ENCODE assay signal across 8 cellular contexts in genomic region chr11:82906236-82906635, GRCh38. TPM values are rescaled to one million over a fixed set of nuclear protein-coding genes. Genes with fewer than 3 reads are reported as not detected.
A peak's percentile ranks its signal among the peaks of the same experiment; 100 is the strongest.
DNase-seq lines count a peak whose midpoint lies in the region; ATAC-seq and TF ChIP-seq lines count a peak whose summit lies in the region.

No MANE protein-coding gene starts in this region.

- CTCF ChIA-PET in RWPE1 (lab: Yijun Ruan, JAX) = interaction anchor here (0.6 kb wide), 1 partner anchor 345 kb away, joined by 3 read pairs; no protein-coding TSS in a partner anchor

- POLR2A ChIA-PET in RWPE1 (lab: Yijun Ruan, JAX; ENCODE audit: low non-redundant PET) = no interaction called here

- no peaks in the 10 kb centered on the region for H3K27me3 ChIP-seq in CD4-positive, CD25-positive, alpha-beta regulatory T cell (ENCODE audit: control insufficient read depth, insufficient read depth, low read length)

- DNase-seq in CD4-positive, CD25-positive, alpha-beta regulatory T cell = peak in 2 of 3 donors; percentile 48 to 63
- peak; percentile 5 for DNase-seq in RWPE1 (ENCODE audit: low spot score)
- DNase-seq in fibroblast of the conjunctiva (ENCODE audit: low read depth) = peak; percentile 5
- peak; percentile 79 for DNase-seq in superior temporal gyrus (ENCODE audit: extremely low spot score)

- H3K36me3 Mint-ChIP-seq in CD4-positive, CD25-positive, alpha-beta regulatory T cell = no peaks in the 10 kb centered on the region

- peaks cover 18 to 50% (median 31%) of the 10 kb centered on the region in 4 donors for H3K4me1 Mint-ChIP-seq in CD4-positive, CD25-positive, alpha-beta regulatory T cell

- peak; percentile 38; the same call in 1 of the 2 replicates for TF ChIP-seq RAD21 in Ishikawa (IDR thresholded peaks at IDR 0.05; ENCODE audit: low read depth)

- H3K27ac Mint-ChIP-seq in CD4-positive, CD25-positive, alpha-beta regulatory T cell = no peak overlapping the region

- no peaks in the 10 kb centered on the region for H3K36me3 ChIP-seq in CD4-positive, CD25-positive, alpha-beta regulatory T cell (ENCODE audit: control insufficient read depth, insufficient read depth, low read length)

- H3K27ac ChIP-seq in CD4-positive, CD25-positive, alpha-beta regulatory T cell (ENCODE audit: insufficient read depth, low read length, poor library complexity, severe bottlenecking) = no peak overlapping the region
- no peak overlapping the region for H3K27ac ChIP-seq in RWPE1

- H3K9me3 Mint-ChIP-seq in CD4-positive, CD25-positive, alpha-beta regulatory T cell = no peaks in the 10 kb centered on the region

- H3K9me3 ChIP-seq in CD4-positive, CD25-positive, alpha-beta regulatory T cell (ENCODE audit: control insufficient read depth in 2 of 2, low read length in 2 of 2) = no peaks in the 10 kb centered on the region

- TF ChIP-seq EP300 in Ishikawa (IDR thresholded peaks at IDR 0.05; ENCODE audit: borderline replicate concordance) = no peak

- no peak overlapping the region for H3K4me3 ChIP-seq in CD4-positive, CD25-positive, alpha-beta regulatory T cell (ENCODE audit: low read depth, low read length)

- H3K27me3 Mint-ChIP-seq in CD4-positive, CD25-positive, alpha-beta regulatory T cell = peaks cover 3% of the 10 kb centered on the region

- TF ChIP-seq CTCF in RWPE1 (conservative IDR thresholded peaks at IDR 0.05; ENCODE audit: low read depth) = peak; percentile 60

- H3K4me1 ChIP-seq in CD4-positive, CD25-positive, alpha-beta regulatory T cell (ENCODE audit: control insufficient read depth, insufficient read depth, low read length, poor library complexity, severe bottlenecking) = peaks cover 14% of the 10 kb centered on the region

- H3K4me3 Mint-ChIP-seq in CD4-positive, CD25-positive, alpha-beta regulatory T cell = peak overlapping the region; percentile 4 to 44 (median 21)

- no peak for ATAC-seq in CD4-positive, CD25-positive, alpha-beta regulatory T cell (ENCODE audit: low read depth in 2 of 2)
- no peak for ATAC-seq in HG03159 (IDR thresholded peaks at IDR 0.05; ENCODE audit: unreplicated experiment)
- no peak for ATAC-seq in GM21619 (IDR thresholded peaks at IDR 0.05; ENCODE audit: unreplicated experiment)
- no peak for ATAC-seq in HG03442 (IDR thresholded peaks at IDR 0.05; ENCODE audit: unreplicated experiment)

TF ChIP-seq in Ishikawa, 13 proteins besides CTCF, POLR2A, EP300 and RAD21:
- no peak for TF ChIP-seq TEAD4 (IDR thresholded peaks at IDR 0.05)
- no peak for TF ChIP-seq TAF1 (IDR thresholded peaks at IDR 0.05; ENCODE audit: low read depth)
- no peak for TF ChIP-seq NFIC (IDR thresholded peaks at IDR 0.05)
- no peak for TF ChIP-seq EGR1 (IDR thresholded peaks at IDR 0.05)
- no peak for TF ChIP-seq ZBTB7A (IDR thresholded peaks at IDR 0.05; ENCODE audit: low read depth)
- no peak for TF ChIP-seq TCF12 (IDR thresholded peaks at IDR 0.05; ENCODE audit: low read depth)
- TF ChIP-seq USF1 (IDR thresholded peaks at IDR 0.05) = no peak
- no peak for TF ChIP-seq CREB1 (IDR thresholded peaks at IDR 0.05; ENCODE audit: low read depth)
- TF ChIP-seq CEBPB (IDR thresholded peaks at IDR 0.05) = no peak
- TF ChIP-seq MAX (IDR thresholded peaks at IDR 0.05) = no peak
- TF ChIP-seq, protein P1, sequence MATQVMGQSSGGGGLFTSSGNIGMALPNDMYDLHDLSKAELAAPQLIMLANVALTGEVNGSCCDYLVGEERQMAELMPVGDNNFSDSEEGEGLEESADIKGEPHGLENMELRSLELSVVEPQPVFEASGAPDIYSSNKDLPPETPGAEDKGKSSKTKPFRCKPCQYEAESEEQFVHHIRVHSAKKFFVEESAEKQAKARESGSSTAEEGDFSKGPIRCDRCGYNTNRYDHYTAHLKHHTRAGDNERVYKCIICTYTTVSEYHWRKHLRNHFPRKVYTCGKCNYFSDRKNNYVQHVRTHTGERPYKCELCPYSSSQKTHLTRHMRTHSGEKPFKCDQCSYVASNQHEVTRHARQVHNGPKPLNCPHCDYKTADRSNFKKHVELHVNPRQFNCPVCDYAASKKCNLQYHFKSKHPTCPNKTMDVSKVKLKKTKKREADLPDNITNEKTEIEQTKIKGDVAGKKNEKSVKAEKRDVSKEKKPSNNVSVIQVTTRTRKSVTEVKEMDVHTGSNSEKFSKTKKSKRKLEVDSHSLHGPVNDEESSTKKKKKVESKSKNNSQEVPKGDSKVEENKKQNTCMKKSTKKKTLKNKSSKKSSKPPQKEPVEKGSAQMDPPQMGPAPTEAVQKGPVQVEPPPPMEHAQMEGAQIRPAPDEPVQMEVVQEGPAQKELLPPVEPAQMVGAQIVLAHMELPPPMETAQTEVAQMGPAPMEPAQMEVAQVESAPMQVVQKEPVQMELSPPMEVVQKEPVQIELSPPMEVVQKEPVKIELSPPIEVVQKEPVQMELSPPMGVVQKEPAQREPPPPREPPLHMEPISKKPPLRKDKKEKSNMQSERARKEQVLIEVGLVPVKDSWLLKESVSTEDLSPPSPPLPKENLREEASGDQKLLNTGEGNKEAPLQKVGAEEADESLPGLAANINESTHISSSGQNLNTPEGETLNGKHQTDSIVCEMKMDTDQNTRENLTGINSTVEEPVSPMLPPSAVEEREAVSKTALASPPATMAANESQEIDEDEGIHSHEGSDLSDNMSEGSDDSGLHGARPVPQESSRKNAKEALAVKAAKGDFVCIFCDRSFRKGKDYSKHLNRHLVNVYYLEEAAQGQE (IDR thresholded peaks at IDR 0.05; ENCODE audit: low read depth) = no peak
- TF ChIP-seq YY1 (IDR thresholded peaks at IDR 0.05; ENCODE audit: low read depth) = no peak

RNA-seq across cellular contexts. Expression of gene DDIAS, which starts 4.7 kb away (rescaled TPM):
- 2.2 TPM for total RNA-seq in CD4-positive, CD25-positive, alpha-beta regulatory T cell
- polyA plus RNA-seq in CD4-positive, CD25-positive, alpha-beta regulatory T cell = 1 to 10 TPM in 3 of 4 donors, under 1 TPM in 1; 0.86 to 2.8 (median 1.3) TPM

RNA-seq across cellular contexts. Expression of gene PRCP, which starts 6.0 kb away (rescaled TPM):
- 19.7 TPM for total RNA-seq in CD4-positive, CD25-positive, alpha-beta regulatory T cell
- polyA plus RNA-seq in CD4-positive, CD25-positive, alpha-beta regulatory T cell = 10 to 100 TPM; 27.4 to 41.9 (median 32.8) TPM

Comparison
In these comparisons a context has a peak if more than half of its experiments do, and no peak if none do; other contexts are left out.
1. DNase-seq: peak in every context shown above with its lines; median percentile 79 in superior temporal gyrus; 56 in CD4-positive, CD25-positive, alpha-beta regulatory T cell; 5 in RWPE1; 5 in fibroblast of the conjunctiva.